In the genomic region with DNA sequence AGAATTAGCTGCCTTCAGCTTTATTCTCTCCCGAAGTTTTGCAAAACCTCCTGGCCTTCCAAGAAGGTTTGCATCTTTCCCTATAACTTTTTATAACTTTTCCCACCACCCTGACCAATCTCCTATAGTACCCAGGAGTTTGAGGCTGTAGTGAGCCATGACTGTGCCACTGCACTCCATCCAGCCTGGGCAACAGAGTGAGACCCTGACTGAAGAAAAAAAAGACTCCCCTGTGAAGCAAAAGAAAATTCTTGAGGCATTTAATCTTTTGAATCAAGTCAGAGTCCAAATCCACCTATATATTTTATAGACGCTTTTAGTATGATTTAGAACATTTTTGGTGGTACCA, we compare ENCODE assay signal across 18 cellular contexts.
"Had no signal": no experiment of that assay in that cellular context is flagged by ENCODE, and none has a peak within 500 bp of the region (broad histone marks: within the 10 kb centered on the region; RNA-seq: fewer than 3 reads in every experiment).

No MANE protein-coding gene starts in this region.

- H3K27ac Mint-ChIP-seq: activated naive CD8-positive, alpha-beta T cell treated with anti-CD3 and anti-CD28 coated beads for 36 hours; activated T-helper 17 cell treated with anti-CD3 and anti-CD28 coated beads, Interleukin-2, amount 50 U/mL, for 72 hours; naive thymus-derived CD4-positive, alpha-beta T cell; stimulated activated naive CD8-positive, alpha-beta T cell treated with anti-CD3 and anti-CD28 coated beads, Interleukin-15, Interleukin-2, amounts not matched to agents 100 ng/mL and 50 ng/mL, for 24 hours; T-helper 1 cell treated with Interleukin-12 subunit alpha and Interleukin-12 subunit beta and Interleukin-4 antibody, amounts not matched to agents 30 μg/mL and 1 μg/mL, for 36 hours had no signal

- H3K4me3 Mint-ChIP-seq: activated naive CD8-positive, alpha-beta T cell treated with anti-CD3 and anti-CD28 coated beads for 36 hours; activated T-helper 17 cell treated with anti-CD3 and anti-CD28 coated beads, Interleukin-2, amount 50 U/mL, for 72 hours; naive thymus-derived CD4-positive, alpha-beta T cell; stimulated activated naive CD8-positive, alpha-beta T cell treated with anti-CD3 and anti-CD28 coated beads, Interleukin-15, Interleukin-2, amounts not matched to agents 100 ng/mL and 50 ng/mL, for 24 hours; T-helper 1 cell treated with Interleukin-12 subunit alpha and Interleukin-12 subunit beta and Interleukin-4 antibody, amounts not matched to agents 30 μg/mL and 1 μg/mL, for 36 hours had no signal

- ATAC-seq: activated T-helper 17 cell treated with anti-CD3 and anti-CD28 coated beads, Interleukin-2, amount 50 U/mL, for 72 hours; naive thymus-derived CD4-positive, alpha-beta T cell had no signal

- H3K36me3 ChIP-seq: suprapubic skin, transverse colon, WERI-Rb-1 had no signal

- H3K9me3 ChIP-seq: mucosa of descending colon, suprapubic skin had no signal

- H3K27me3 ChIP-seq: dorsolateral prefrontal cortex, hepatocyte, suprapubic skin, transverse colon had no signal

- H3K27ac ChIP-seq: dorsolateral prefrontal cortex, epithelial cell of prostate, hepatocyte, suprapubic skin, WERI-Rb-1 had no signal

- H3K9me3 Mint-ChIP-seq: activated T-helper 17 cell treated with anti-CD3 and anti-CD28 coated beads, Interleukin-2, amount 50 U/mL, for 72 hours; T-helper 1 cell treated with Interleukin-12 subunit alpha and Interleukin-12 subunit beta and Interleukin-4 antibody, amounts not matched to agents 30 μg/mL and 1 μg/mL, for 36 hours had no signal

- H3K27me3 Mint-ChIP-seq: activated naive CD8-positive, alpha-beta T cell treated with anti-CD3 and anti-CD28 coated beads for 36 hours; activated T-helper 17 cell treated with anti-CD3 and anti-CD28 coated beads, Interleukin-2, amount 50 U/mL, for 72 hours; naive thymus-derived CD4-positive, alpha-beta T cell; stimulated activated naive CD8-positive, alpha-beta T cell treated with anti-CD3 and anti-CD28 coated beads, Interleukin-15, Interleukin-2, amounts not matched to agents 100 ng/mL and 50 ng/mL, for 24 hours had no signal

- DNase-seq: activated CD4-positive, alpha-beta T cell treated with anti-CD3 and anti-CD28 coated beads for 1 hour; activated CD4-positive, alpha-beta T cell treated with anti-CD3 and anti-CD28 coated beads, Interleukin-2, amount 50 U/mL, for 48 hours; activated naive CD4-positive, alpha-beta T cell; activated naive CD8-positive, alpha-beta T cell treated with anti-CD3 and anti-CD28 coated beads for 36 hours; amniotic stem cell; dorsolateral prefrontal cortex; foreskin fibroblast; left cardiac atrium; naive thymus-derived CD4-positive, alpha-beta T cell; WERI-Rb-1 had no signal

- H3K4me3 ChIP-seq: dorsolateral prefrontal cortex, hepatocyte, mucosa of descending colon, suprapubic skin, transverse colon had no signal
